ENCODE assay signal across 1 cellular context in the genomic region with DNA sequence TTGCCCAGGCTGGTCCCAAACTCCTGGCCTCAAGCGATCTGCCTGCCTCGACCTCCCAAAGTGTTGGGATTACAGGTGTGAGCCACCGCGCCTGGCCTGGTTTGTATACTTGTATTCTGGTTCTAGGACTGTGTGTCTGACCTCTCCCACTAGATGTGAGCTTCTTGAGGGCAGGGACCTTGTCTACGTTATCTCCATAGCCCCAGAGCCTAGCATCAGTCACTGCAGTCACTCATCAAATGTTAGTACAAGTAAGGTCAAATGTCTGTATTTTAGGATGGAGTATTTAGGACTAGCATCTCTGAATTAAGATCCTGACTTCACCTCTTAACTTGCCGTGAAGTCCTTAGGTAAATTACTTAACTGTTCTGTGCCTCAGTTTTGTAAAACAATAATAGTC.
TF ChIP-seq lines count a peak whose summit lies in the region.

No MANE protein-coding gene starts in this region.

TF ChIP-seq in WTC11, 78 proteins besides CTCF, POLR2A, EP300 and RAD21 (continued from another document):
- TF ChIP-seq, protein P1, sequence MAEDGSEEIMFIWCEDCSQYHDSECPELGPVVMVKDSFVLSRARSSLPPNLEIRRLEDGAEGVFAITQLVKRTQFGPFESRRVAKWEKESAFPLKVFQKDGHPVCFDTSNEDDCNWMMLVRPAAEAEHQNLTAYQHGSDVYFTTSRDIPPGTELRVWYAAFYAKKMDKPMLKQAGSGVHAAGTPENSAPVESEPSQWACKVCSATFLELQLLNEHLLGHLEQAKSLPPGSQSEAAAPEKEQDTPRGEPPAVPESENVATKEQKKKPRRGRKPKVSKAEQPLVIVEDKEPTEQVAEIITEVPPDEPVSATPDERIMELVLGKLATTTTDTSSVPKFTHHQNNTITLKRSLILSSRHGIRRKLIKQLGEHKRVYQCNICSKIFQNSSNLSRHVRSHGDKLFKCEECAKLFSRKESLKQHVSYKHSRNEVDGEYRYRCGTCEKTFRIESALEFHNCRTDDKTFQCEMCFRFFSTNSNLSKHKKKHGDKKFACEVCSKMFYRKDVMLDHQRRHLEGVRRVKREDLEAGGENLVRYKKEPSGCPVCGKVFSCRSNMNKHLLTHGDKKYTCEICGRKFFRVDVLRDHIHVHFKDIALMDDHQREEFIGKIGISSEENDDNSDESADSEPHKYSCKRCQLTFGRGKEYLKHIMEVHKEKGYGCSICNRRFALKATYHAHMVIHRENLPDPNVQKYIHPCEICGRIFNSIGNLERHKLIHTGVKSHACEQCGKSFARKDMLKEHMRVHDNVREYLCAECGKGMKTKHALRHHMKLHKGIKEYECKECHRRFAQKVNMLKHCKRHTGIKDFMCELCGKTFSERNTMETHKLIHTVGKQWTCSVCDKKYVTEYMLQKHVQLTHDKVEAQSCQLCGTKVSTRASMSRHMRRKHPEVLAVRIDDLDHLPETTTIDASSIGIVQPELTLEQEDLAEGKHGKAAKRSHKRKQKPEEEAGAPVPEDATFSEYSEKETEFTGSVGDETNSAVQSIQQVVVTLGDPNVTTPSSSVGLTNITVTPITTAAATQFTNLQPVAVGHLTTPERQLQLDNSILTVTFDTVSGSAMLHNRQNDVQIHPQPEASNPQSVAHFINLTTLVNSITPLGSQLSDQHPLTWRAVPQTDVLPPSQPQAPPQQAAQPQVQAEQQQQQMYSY (CRISPR knock-in tag; IDR thresholded peaks at IDR 0.05) = no peak
- no peak for TF ChIP-seq IRF2 (CRISPR knock-in tag; IDR thresholded peaks at IDR 0.05; ENCODE audit: borderline replicate concordance, low read depth)
- no peak for TF ChIP-seq NFYB (CRISPR knock-in tag; conservative IDR thresholded peaks at IDR 0.05; ENCODE audit: low read depth)
